ENCODE assay signal across 22 cellular contexts in the genomic region with DNA sequence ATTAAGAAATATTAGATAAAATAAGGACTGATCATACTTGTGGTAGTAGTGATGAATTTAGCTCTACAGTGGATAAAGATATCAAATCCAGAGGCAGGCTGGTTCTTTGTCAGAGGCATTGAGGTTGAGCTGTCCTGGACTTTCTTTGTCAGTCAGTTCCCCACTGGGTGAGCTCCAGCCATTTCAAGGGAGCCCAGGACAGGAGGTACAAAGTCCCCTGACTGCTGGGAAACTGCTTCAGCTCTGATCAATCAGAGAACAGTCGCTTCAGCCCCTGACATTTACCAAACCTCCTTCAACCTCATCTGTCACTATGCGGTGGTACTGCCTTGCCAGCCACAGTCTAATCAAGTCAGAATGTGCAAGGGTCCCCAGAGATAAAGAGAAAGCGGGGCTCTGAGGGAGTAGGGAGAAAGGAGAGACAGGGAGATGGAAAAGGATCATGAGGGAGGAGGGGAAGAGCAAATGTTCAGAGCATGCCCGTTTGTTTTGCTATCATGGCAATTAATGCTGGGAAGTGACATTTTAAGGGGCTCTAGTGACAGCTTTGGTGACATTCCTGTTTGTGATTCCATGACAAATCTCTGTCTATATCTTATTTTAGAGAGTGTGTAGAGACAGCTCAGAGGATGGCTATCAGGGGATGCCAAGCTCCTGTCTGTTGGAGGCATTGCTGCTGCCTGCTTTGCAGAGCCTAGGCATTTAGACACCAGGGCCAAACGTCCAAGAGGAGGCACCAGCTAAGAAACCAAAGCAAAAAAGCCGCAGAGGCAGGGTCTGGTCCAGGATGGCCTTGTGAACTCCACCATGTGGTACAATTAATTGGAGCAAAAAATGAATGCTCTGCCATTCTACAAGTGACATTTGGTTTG.
DNase-seq lines count a peak whose midpoint lies in the region; ATAC-seq, FAIRE-seq and TF ChIP-seq lines count a peak whose summit lies in the region.
"Had no signal": no experiment of that assay in that cellular context is flagged by ENCODE, and none has a peak within 500 bp of the region (broad histone marks: within the 10 kb centered on the region; RNA-seq: fewer than 3 reads in every experiment).

No MANE protein-coding gene starts in this region.

- CTCF ChIA-PET in WTC11 (lab: Charles Lee) = interaction anchor here (0.6 to 1.3 kb wide), 2 partner anchors 32 to 220 kb away, joined by 3 to 5 read pairs; no protein-coding TSS in a partner anchor
- CTCF ChIA-PET in HepG2 (lab: Yijun Ruan, JAX; ENCODE audit: low intra/inter-chr PET ratio, low total read pairs) = no interaction called here

- ATAC-seq in WTC11 (peak; percentile 56), HepG2 (peak; percentile 91)

- H2BK15ac ChIP-seq in neuronal stem cell (ENCODE audit: low read length) = no peak overlapping the region

- WGBS in HepG2 (ENCODE audit: low lambda C conversion rate) = 4% methylated on average over 6 of the region's 6 CpGs
- WGBS in neuronal stem cell (ENCODE audit: extremely low coverage in 2 of 2, insufficient read length in 2 of 2, insufficient replicate concordance in 1 of 2), 2 donors = no CpG with 5 or more reads among the region's 6 CpGs
- 28 to 38% methylated on average over 5 to 6 of the region's 6 CpGs for WGBS in esophagus squamous epithelium, 2 donors

- H3K27ac ChIP-seq in HepG2 (ENCODE audit: extremely low read length, insufficient read depth, low read length) (no peak overlapping the region), neuronal stem cell (replicated peaks; ENCODE audit: low read length) (no peak overlapping the region), esophagus squamous epithelium (no peak overlapping the region)
- H3K27ac ChIP-seq: BLaER1, GM23248 had no signal

- no peak for TF ChIP-seq EP300 in HepG2 (IDR thresholded peaks at IDR 0.05; ENCODE audit: low read depth in 2 of 2, low read length in 2 of 2)
- TF ChIP-seq EP300 in HepG2 (CRISPR knock-in tag; IDR thresholded peaks at IDR 0.05; ENCODE audit: borderline replicate concordance) = no peak

- H3K36me3 ChIP-seq in HepG2 (replicated peaks in 1 of 2; ENCODE audit: control insufficient read depth in 1 of 2, insufficient read depth in 2 of 2, low read length in 2 of 2) (no peaks in the 10 kb centered on the region), neuronal stem cell (replicated peaks in 1 of 2; ENCODE audit: control insufficient read depth in 2 of 2, insufficient read depth in 2 of 2, low read length in 2 of 2) (no peaks in the 10 kb centered on the region), esophagus squamous epithelium (no peaks in the 10 kb centered on the region)
- H3K36me3 ChIP-seq: BLaER1 had no signal

- H3K27ac Mint-ChIP-seq in WTC11 = no peak overlapping the region; the same call in 1 of the 2 replicates
- H3K27ac Mint-ChIP-seq: CD4-positive, CD25-positive, alpha-beta regulatory T cell; IgD-negative memory B cell had no signal

- no peaks in the 10 kb centered on the region for H4K20me1 ChIP-seq in HepG2 (ENCODE audit: insufficient read depth, low read length)
- H4K20me1 ChIP-seq: BLaER1 had no signal

- H3K4me1 ChIP-seq in HepG2 (ENCODE audit: insufficient read depth, low read length) (no peaks in the 10 kb centered on the region), neuronal stem cell (ENCODE audit: control insufficient read depth in 2 of 2, insufficient read depth in 1 of 2, low read depth in 1 of 2, low read length in 2 of 2) (peaks cover 0 to 2% of the 10 kb centered on the region in 2 donors), esophagus squamous epithelium (no peaks in the 10 kb centered on the region)
- H3K4me1 ChIP-seq: BLaER1 had no signal

- H3K4me1 Mint-ChIP-seq in WTC11 = peaks cover 9% of the 10 kb centered on the region
- H3K4me1 Mint-ChIP-seq: CD4-positive, CD25-positive, alpha-beta regulatory T cell; IgD-negative memory B cell had no signal

- peak overlapping the region; percentile 15 for H3K18ac ChIP-seq in neuronal stem cell (ENCODE audit: low read length)

- H2AK5ac ChIP-seq in neuronal stem cell (ENCODE audit: low read depth, low read length) = no peak overlapping the region

- H3K79me2 ChIP-seq in HepG2 (ENCODE audit: insufficient read depth, low read length) = no peaks in the 10 kb centered on the region

- H3K27me3 ChIP-seq in HepG2 (ENCODE audit: control insufficient read depth in 1 of 2, insufficient read depth in 2 of 2, low read length in 2 of 2) (no peaks in the 10 kb centered on the region), neuronal stem cell (ENCODE audit: control insufficient read depth in 3 of 3, insufficient read depth in 3 of 3, low read depth in 1 of 3, low read length in 3 of 3) (no peaks in the 10 kb centered on the region), esophagus squamous epithelium (no peaks in the 10 kb centered on the region)
- H3K27me3 ChIP-seq: BLaER1 had no signal

- no peak for TF ChIP-seq RAD21 in HepG2 (CRISPR knock-in tag; IDR thresholded peaks at IDR 0.05)

- no peak overlapping the region for H3K4me3 Mint-ChIP-seq in WTC11
- H3K4me3 Mint-ChIP-seq: CD4-positive, CD25-positive, alpha-beta regulatory T cell; H9; IgD-negative memory B cell had no signal

- DNase-seq in G401 (ENCODE audit: low spot score) (peak; percentile 37), WTC11 (ENCODE audit: low spot score) (no peak), HepG2 (ENCODE audit: low spot score) (peak; percentile 3), neuronal stem cell (ENCODE audit: low spot score) (no peak), NCI-H1417 treated with DMSO at 0.1 percent for 48 hours (lab: John Stamatoyannopoulos, UW) (no peak), KG1 (lab: John Stamatoyannopoulos, UW) (no peak), esophagus squamous epithelium (lab: John Stamatoyannopoulos, UW) (no peak)
- DNase-seq: CD4-positive, CD25-positive, alpha-beta regulatory T cell; DMS153; DND-41; GM23248; H9; NCI-H1048; NCI-H1417; NCI-H187; NCI-H2081 treated with DMSO at 0.1 percent for 48 hours; NCI-H524; NCI-H774; SK-N-SH had no signal

- TF ChIP-seq POLR2A in HepG2 (IDR thresholded peaks at IDR 0.05; ENCODE audit: insufficient read depth in 1 of 2, low read depth in 2 of 2, low read length in 2 of 2) (no peak), esophagus squamous epithelium (IDR thresholded peaks at IDR 0.05) (no peak)

- no peak overlapping the region for H2BK5ac ChIP-seq in neuronal stem cell (ENCODE audit: low read length)

- no peak overlapping the region for H3K23ac ChIP-seq in neuronal stem cell (ENCODE audit: low read depth, low read length, poor library complexity)

- FAIRE-seq in HepG2 (lab: Jason Lieb, UNC) = no peak
- FAIRE-seq: RCC 7860 had no signal

- peaks cover 3% of the 10 kb centered on the region for H3K36me3 Mint-ChIP-seq in WTC11
- H3K36me3 Mint-ChIP-seq: CD4-positive, CD25-positive, alpha-beta regulatory T cell; IgD-negative memory B cell had no signal

- peaks cover 6% of the 10 kb centered on the region for H3K9me3 Mint-ChIP-seq in WTC11

- H2BK12ac ChIP-seq in neuronal stem cell (ENCODE audit: low read length) = no peak overlapping the region

- H3K4ac ChIP-seq in neuronal stem cell (ENCODE audit: low read length) = no peak overlapping the region

- no TSS peak for BruUV-seq in HepG2 (replicated peaks; lab: Mats Ljungman, UMichigan)

- no peak overlapping the region for H3K14ac ChIP-seq in neuronal stem cell (ENCODE audit: low read length)

- in situ Hi-C loops in G401 (cut with HindIII; ENCODE audit: low sequenced_read_pairs) = no loop called here
- in situ Hi-C loops in HepG2 (cut with HindIII; ENCODE audit: extremely low pct_ligation_motif_present, low pct_unique_long_range_greater_than_20kb) = no loop called here

- H3K9ac ChIP-seq in HepG2 (ENCODE audit: insufficient read depth, low read depth, low read length) (no peak overlapping the region), neuronal stem cell (ENCODE audit: low read depth, low read length, poor library complexity) (no peak overlapping the region)
- H3K9ac ChIP-seq: BLaER1, GM23248, SK-N-SH had no signal

- intact Hi-C loops in HepG2 (cut with micrococcal nuclease; ENCODE audit: unreplicated experiment) = no loop called here
- intact Hi-C loops in esophagus squamous epithelium (cut with DNase I) = no loop called here

- H3K27me3 Mint-ChIP-seq in WTC11 (ENCODE audit: low read depth) = no peaks in the 10 kb centered on the region
- H3K27me3 Mint-ChIP-seq: CD4-positive, CD25-positive, alpha-beta regulatory T cell; IgD-negative memory B cell had no signal

- H2AFZ ChIP-seq in HepG2 (ENCODE audit: low read length) (no peak overlapping the region), neuronal stem cell (ENCODE audit: low read length) (no peak overlapping the region)
- H2AFZ ChIP-seq: GM23248 had no signal

- no peak overlapping the region for H4K8ac ChIP-seq in neuronal stem cell (ENCODE audit: low read depth, low read length)

- POLR2A ChIA-PET in WTC11 (lab: Charles Lee) (interaction anchor here (0.6 kb wide), 3 partner anchors 9 to 248 kb away, joined by 3 to 6 read pairs (median 4); no protein-coding TSS in a partner anchor), HepG2 (lab: Yijun Ruan, JAX) (no interaction called here)

- H3K4me2 ChIP-seq in HepG2 (ENCODE audit: low read depth, low read length) (no peak overlapping the region), neuronal stem cell (ENCODE audit: insufficient read depth, low read length, poor library complexity, severe bottlenecking) (no peak overlapping the region)
- H3K4me2 ChIP-seq: BLaER1, SK-N-SH had no signal

- H4K91ac ChIP-seq in neuronal stem cell (ENCODE audit: low read depth, low read length, poor library complexity) = no peak overlapping the region

- no peak overlapping the region for H3K4me3 ChIP-seq in HepG2 (replicated peaks in 1 of 3; ENCODE audit: insufficient read depth in 1 of 3, low read depth in 2 of 3, low read length in 3 of 3)
- H3K4me3 ChIP-seq in neuronal stem cell (ENCODE audit: low read length in 2 of 2) = no peak overlapping the region
- no peak overlapping the region for H3K4me3 ChIP-seq in esophagus squamous epithelium
- H3K4me3 ChIP-seq: BLaER1, GM23248 had no signal

- no peaks in the 10 kb centered on the region for H3K79me1 ChIP-seq in neuronal stem cell (ENCODE audit: low read depth, low read length)

- no peak overlapping the region for H2BK120ac ChIP-seq in neuronal stem cell (ENCODE audit: low read depth, low read length)

- TF ChIP-seq CTCF in WTC11 (IDR thresholded peaks at IDR 0.05) (no peak), HepG2 (CRISPR knock-in tag; IDR thresholded peaks at IDR 0.05) (no peak), esophagus squamous epithelium (IDR thresholded peaks at IDR 0.05) (no peak)

- H3K9me3 ChIP-seq in HepG2 (ENCODE audit: low read length) (no peaks in the 10 kb centered on the region; the same call in 1 of the 2 replicates), neuronal stem cell (replicated peaks in 1 of 2; ENCODE audit: control insufficient read depth in 2 of 2, insufficient read depth in 1 of 2, low read depth in 1 of 2, low read length in 2 of 2) (no peaks in the 10 kb centered on the region), esophagus squamous epithelium (no peaks in the 10 kb centered on the region)
- H3K9me3 ChIP-seq: BLaER1, SK-N-SH had no signal

TF ChIP-seq in WTC11, 78 proteins besides CTCF, POLR2A, EP300 and RAD21:
- TF ChIP-seq TEAD4 (CRISPR knock-in tag; IDR thresholded peaks at IDR 0.05) = no peak
TF ChIP-seq in WTC11: peak in this region for 0.

TF ChIP-seq in HepG2, 621 proteins besides CTCF, POLR2A, EP300 and RAD21 (continues in another document):
- TF ChIP-seq ZNF619 (CRISPR knock-in tag; IDR thresholded peaks at IDR 0.05) = no peak
- no peak for TF ChIP-seq ZNF674 (CRISPR knock-in tag; IDR thresholded peaks at IDR 0.05; ENCODE audit: low read depth)
- no peak for TF ChIP-seq SMAD9 (CRISPR knock-in tag; IDR thresholded peaks at IDR 0.05)

Comparison
In these comparisons a context has a peak if more than half of its experiments do, and no peak if none do; other contexts are left out.
1. DNase-seq: peak in G401 (single experiment) and HepG2 (single experiment); none in WTC11 (single experiment), neuronal stem cell (single experiment), NCI-H1417 treated with DMSO at 0.1 percent for 48 hours (single experiment), KG1 (single experiment) and esophagus squamous epithelium (single experiment).